ENCODE assay signal across 1 cellular context in genomic region chrX:78029663-78030062, GRCh38.
TF ChIP-seq lines count a peak whose summit lies in the region.

No MANE protein-coding gene starts in this region.

TF ChIP-seq in GM23338, 12 proteins besides CTCF, POLR2A, EP300 and RAD21 (continued from another document):
- TF ChIP-seq ZNF462 (CRISPR knock-in tag; IDR thresholded peaks at IDR 0.05) (no peak), CREB1 (CRISPR knock-in tag; IDR thresholded peaks at IDR 0.05; ENCODE audit: low read depth) (no peak), ZNF331 (CRISPR knock-in tag; IDR thresholded peaks at IDR 0.05; ENCODE audit: low read depth) (no peak), NANOG (IDR thresholded peaks at IDR 0.05; ENCODE audit: borderline replicate concordance) (no peak), EZH2phosphoT487 (IDR thresholded peaks at IDR 0.05; ENCODE audit: unreplicated experiment) (no peak)
- TF ChIP-seq, protein P1, sequence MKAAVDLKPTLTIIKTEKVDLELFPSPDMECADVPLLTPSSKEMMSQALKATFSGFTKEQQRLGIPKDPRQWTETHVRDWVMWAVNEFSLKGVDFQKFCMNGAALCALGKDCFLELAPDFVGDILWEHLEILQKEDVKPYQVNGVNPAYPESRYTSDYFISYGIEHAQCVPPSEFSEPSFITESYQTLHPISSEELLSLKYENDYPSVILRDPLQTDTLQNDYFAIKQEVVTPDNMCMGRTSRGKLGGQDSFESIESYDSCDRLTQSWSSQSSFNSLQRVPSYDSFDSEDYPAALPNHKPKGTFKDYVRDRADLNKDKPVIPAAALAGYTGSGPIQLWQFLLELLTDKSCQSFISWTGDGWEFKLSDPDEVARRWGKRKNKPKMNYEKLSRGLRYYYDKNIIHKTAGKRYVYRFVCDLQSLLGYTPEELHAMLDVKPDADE (IDR thresholded peaks at IDR 0.05): no peak
TF ChIP-seq in GM23338: peak in this region for 0.
